Comparison of ENCODE assay signal across 9 cellular contexts in genomic region chr1:182080955-182081582, GRCh38. TPM values are rescaled to one million over a fixed set of nuclear protein-coding genes. Genes with fewer than 3 reads are reported as not detected.
DNase-seq lines count a peak whose midpoint lies in the region; ATAC-seq and TF ChIP-seq lines count a peak whose summit lies in the region.
"Had no signal": no experiment of that assay in that cellular context is flagged by ENCODE, and none has a peak within 500 bp of the region (broad histone marks: within the 10 kb centered on the region; RNA-seq: fewer than 3 reads in every experiment).

No MANE protein-coding gene starts in this region.

- intact Hi-C loops in A673 (cut with micrococcal nuclease; ENCODE audit: unreplicated experiment) (loop anchor here (1.0 kb wide), 1 partner anchor 602 kb away; no protein-coding TSS in a partner anchor), esophagus muscularis mucosa (cut with DNase I) (loop anchor here (5.0 to 10.0 kb wide), 2 partner anchors 204 to 604 kb away; no protein-coding TSS in a partner anchor)

- POLR2A ChIA-PET in A673 (lab: Charles Lee; ENCODE audit: low non-redundant PET) = no interaction called here

- no peak overlapping the region for H3K9ac ChIP-seq in parathyroid adenoma

- H2AFZ ChIP-seq in parathyroid adenoma = no peak overlapping the region

- H3K4me3 ChIP-seq in A673 (ENCODE audit: low read depth, low read length, poor library complexity, severe bottlenecking) (no peak overlapping the region), esophagus muscularis mucosa (no peak overlapping the region), parathyroid adenoma (ENCODE audit: low read depth, low read length) (no peak overlapping the region)

- DNase-seq in A673 (ENCODE audit: low spot score) (peak; percentile 54), EL (peak; percentile 31), SHP77 treated with DMSO at 0.1 percent for 48 hours (lab: John Stamatoyannopoulos, UW) (peak; percentile 0), esophagus muscularis mucosa (ENCODE audit: extremely low spot score) (no peak), NCI-H128 (lab: John Stamatoyannopoulos, UW; ENCODE audit: unreplicated experiment) (no peak)

- H3K27ac ChIP-seq in A673 (ENCODE audit: low read depth, low read length, poor library complexity, severe bottlenecking) = no peak overlapping the region
- H3K27ac ChIP-seq in esophagus muscularis mucosa (replicated peaks in 1 of 4) = no peak overlapping the region
- no peak overlapping the region for H3K27ac ChIP-seq in parathyroid adenoma
- H3K27ac ChIP-seq: epithelial cell of prostate had no signal

- H3K79me2 ChIP-seq in parathyroid adenoma = no peaks in the 10 kb centered on the region

- no peak overlapping the region for H3K4me2 ChIP-seq in parathyroid adenoma (ENCODE audit: low read length)

- no peak for TF ChIP-seq POLR2A in esophagus muscularis mucosa (IDR thresholded peaks at IDR 0.05; ENCODE audit: low read depth)

- TF ChIP-seq CTCF in A673 (conservative IDR thresholded peaks at IDR 0.05; ENCODE audit: low read depth, low read length) (peak; percentile 71), LNCAP (IDR thresholded peaks at IDR 0.05) (peak; percentile 76), esophagus muscularis mucosa (IDR thresholded peaks at IDR 0.05) (peak; percentile 53 to 69 (median 54)), parathyroid adenoma (IDR thresholded peaks at IDR 0.05) (peak; percentile 41)

- no peaks in the 10 kb centered on the region for H3K36me3 ChIP-seq in A673 (ENCODE audit: insufficient read depth, low read length, poor library complexity, severe bottlenecking)
- H3K36me3 ChIP-seq in esophagus muscularis mucosa = no peaks in the 10 kb centered on the region
- H3K36me3 ChIP-seq in parathyroid adenoma (ENCODE audit: control insufficient read depth, insufficient read depth, low read length) = no peaks in the 10 kb centered on the region

- no peaks in the 10 kb centered on the region for H3K27me3 ChIP-seq in A673 (replicated peaks; ENCODE audit: insufficient read depth, low read depth, low read length, poor library complexity)
- H3K27me3 ChIP-seq in esophagus muscularis mucosa = no peaks in the 10 kb centered on the region
- H3K27me3 ChIP-seq in parathyroid adenoma (ENCODE audit: control insufficient read depth, insufficient read depth, low read length) = no peaks in the 10 kb centered on the region

- CTCF ChIA-PET in A673 (lab: Charles Lee) = interaction anchor here (0.5 to 1.1 kb wide), 12 partner anchors 8 to 702 kb away, joined by 3 to 8 read pairs (median 4); no protein-coding TSS in a partner anchor

- 91% methylated on average over 1 of the region's 1 CpG for WGBS in esophagus muscularis mucosa

- no peak for TF ChIP-seq EP300 in esophagus muscularis mucosa (IDR thresholded peaks at IDR 0.05)

- ATAC-seq in GM19395 (IDR thresholded peaks at IDR 0.05; ENCODE audit: unreplicated experiment) = no peak

- H3K4me1 ChIP-seq in A673 (ENCODE audit: insufficient read depth, low read length, poor library complexity, severe bottlenecking) (no peaks in the 10 kb centered on the region), esophagus muscularis mucosa (peaks cover 7 to 15% (median 12%) of the 10 kb centered on the region in 4 donors), parathyroid adenoma (no peaks in the 10 kb centered on the region)

- no TSS peak for BruUV-seq in A673 (replicated peaks; lab: Mats Ljungman, UMichigan)

- no peaks in the 10 kb centered on the region for H3K9me3 ChIP-seq in A673 (ENCODE audit: low read depth, low read length, poor library complexity, severe bottlenecking)
- H3K9me3 ChIP-seq in esophagus muscularis mucosa = no peaks in the 10 kb centered on the region
- H3K9me3 ChIP-seq in parathyroid adenoma (ENCODE audit: control insufficient read depth, low read length) = no peaks in the 10 kb centered on the region

RNA-seq across cellular contexts. Expression of gene ZNF648, which starts 19.6 kb away (rescaled TPM):
- total RNA-seq in A673 (2021) = not detected in 2 replicates
- total RNA-seq in esophagus muscularis mucosa = not detected

Comparison
In these comparisons a context has a peak if more than half of its experiments do, and no peak if none do; other contexts are left out.
1. DNase-seq: peak in A673 (single experiment), EL (single experiment) and SHP77 treated with DMSO at 0.1 percent for 48 hours (single experiment); none in esophagus muscularis mucosa (single experiment) and NCI-H128 (single experiment).
2. Peak in every context shown above with its lines, with median percentiles within 50 percentile points of each other: CTCF ChIP-seq.